ENCODE assay signal across 17 cellular contexts in the genomic region with DNA sequence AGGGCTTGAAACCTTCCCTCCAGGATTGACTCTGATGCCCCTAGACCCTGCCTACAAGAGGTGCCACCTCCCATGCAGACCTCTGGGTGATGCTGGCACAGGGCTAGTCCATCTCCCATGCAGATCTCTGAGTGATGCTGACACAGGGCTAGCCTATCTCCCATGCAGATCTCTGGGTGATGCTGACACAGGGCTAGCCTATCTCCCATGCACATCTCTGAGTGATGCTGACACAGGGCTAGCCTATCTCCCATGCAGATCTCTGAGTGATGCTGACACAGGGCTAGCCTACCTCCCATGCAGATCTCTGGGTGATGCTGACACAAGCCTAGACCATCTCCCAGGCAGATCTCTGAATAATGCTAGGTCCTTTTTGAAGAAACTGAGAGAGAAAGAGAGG.
DNase-seq lines count a peak whose midpoint lies in the region; ATAC-seq, FAIRE-seq and TF ChIP-seq lines count a peak whose summit lies in the region.
"Had no signal": no experiment of that assay in that cellular context is flagged by ENCODE, and none has a peak within 500 bp of the region (broad histone marks: within the 10 kb centered on the region; RNA-seq: fewer than 3 reads in every experiment).

No MANE protein-coding gene starts in this region.

- no peak overlapping the region for H2BK15ac ChIP-seq in mesenchymal stem cell (ENCODE audit: low read depth, poor library complexity, severe bottlenecking)

- no peak overlapping the region for H3K4ac ChIP-seq in mesenchymal stem cell (ENCODE audit: low read depth in 1 of 2, low read length in 2 of 2)

- no peak overlapping the region for H3K4me2 ChIP-seq in mesenchymal stem cell (ENCODE audit: low read length, poor library complexity, severe bottlenecking)
- H3K4me2 ChIP-seq: BLaER1 had no signal

- TF ChIP-seq CTCF in HFFc6 (IDR thresholded peaks at IDR 0.05) (no peak), bronchial epithelial cell (IDR thresholded peaks at IDR 0.05; ENCODE audit: insufficient read depth, low read length, severe bottlenecking) (no peak), gastrocnemius medialis (IDR thresholded peaks at IDR 0.05 in 4 of 5, conservative IDR thresholded peaks at IDR 0.05 in 1 of 5) (no peak)

- H4K8ac ChIP-seq in mesenchymal stem cell (ENCODE audit: low read length) = no peak overlapping the region

- POLR2A ChIA-PET in activated CD8-positive, alpha-beta T cell treated with anti-CD3 and anti-CD28 coated beads, Interleukin-2, amount 10 ng/mL, durations not matched to agents 7 days and 5 days (lab: Charles Lee) = no interaction called here

- no peak for ATAC-seq in gastrocnemius medialis
- ATAC-seq in activated CD8-positive, alpha-beta T cell treated with anti-CD3 and anti-CD28 coated beads, Interleukin-2, amount 10 ng/mL, durations not matched to agents 7 days and 5 days = no peak
- no peak for ATAC-seq in GM21717 (IDR thresholded peaks at IDR 0.05; ENCODE audit: unreplicated experiment)

- no peak overlapping the region for H3K23ac ChIP-seq in mesenchymal stem cell (ENCODE audit: low read length in 2 of 2)

- no peaks in the 10 kb centered on the region for H3K79me1 ChIP-seq in mesenchymal stem cell (replicated peaks; ENCODE audit: low read length, poor library complexity, severe bottlenecking)

- peaks cover 7% of the 10 kb centered on the region; the same call in 1 of the 2 replicates for H3K27me3 Mint-ChIP-seq in HFFc6 (ENCODE audit: insufficient read depth)
- no peaks in the 10 kb centered on the region for H3K27me3 Mint-ChIP-seq in activated CD8-positive, alpha-beta T cell treated with anti-CD3 and anti-CD28 coated beads, Interleukin-2, amount 10 ng/mL, durations not matched to agents 7 days and 5 days (ENCODE audit: low read depth)

- H3K27ac Mint-ChIP-seq in HFFc6 = peak overlapping the region; percentile 22; the same call in 1 of the 2 replicates
- no peak overlapping the region for H3K27ac Mint-ChIP-seq in activated CD8-positive, alpha-beta T cell treated with anti-CD3 and anti-CD28 coated beads, Interleukin-2, amount 10 ng/mL, durations not matched to agents 7 days and 5 days
- H3K27ac Mint-ChIP-seq: CD4-positive, alpha-beta memory T cell had no signal

- H2BK12ac ChIP-seq in mesenchymal stem cell (ENCODE audit: low read length in 2 of 2) = no peak overlapping the region

- H3K36me3 Mint-ChIP-seq in HFFc6 (ENCODE audit: low read depth) = no peaks in the 10 kb centered on the region; the same call in 1 of the 2 replicates
- H3K36me3 Mint-ChIP-seq in activated CD8-positive, alpha-beta T cell treated with anti-CD3 and anti-CD28 coated beads, Interleukin-2, amount 10 ng/mL, durations not matched to agents 7 days and 5 days (ENCODE audit: low read depth) = no peaks in the 10 kb centered on the region
- H3K36me3 Mint-ChIP-seq: CD4-positive, alpha-beta memory T cell had no signal

- H3K9ac ChIP-seq in mesenchymal stem cell (ENCODE audit: low read length) = no peak overlapping the region
- H3K9ac ChIP-seq: BLaER1 had no signal

- peak overlapping the region; percentile 79; the same call in 1 of the 2 replicates for H3K4me3 Mint-ChIP-seq in HFFc6
- no peak overlapping the region for H3K4me3 Mint-ChIP-seq in activated CD8-positive, alpha-beta T cell treated with anti-CD3 and anti-CD28 coated beads, Interleukin-2, amount 10 ng/mL, durations not matched to agents 7 days and 5 days
- H3K4me3 Mint-ChIP-seq: CD4-positive, alpha-beta memory T cell had no signal

- no peaks in the 10 kb centered on the region for H3K9me3 Mint-ChIP-seq in HFFc6
- no peaks in the 10 kb centered on the region for H3K9me3 Mint-ChIP-seq in activated CD8-positive, alpha-beta T cell treated with anti-CD3 and anti-CD28 coated beads, Interleukin-2, amount 10 ng/mL, durations not matched to agents 7 days and 5 days (ENCODE audit: insufficient read depth)

- H3K4me3 ChIP-seq in bronchial epithelial cell (ENCODE audit: low read depth, low read length) (no peak overlapping the region), mesenchymal stem cell (ENCODE audit: insufficient read depth in 1 of 2, low read depth in 1 of 2, low read length in 2 of 2) (peak overlapping the region; percentile 11 to 39), gastrocnemius medialis (no peak overlapping the region)
- H3K4me3 ChIP-seq: BLaER1, SJCRH30 had no signal

- H4K91ac ChIP-seq in mesenchymal stem cell (ENCODE audit: low read length) = no peak overlapping the region

- H3K27me3 ChIP-seq in bronchial epithelial cell (ENCODE audit: control insufficient read depth, insufficient read depth, low read length) (no peaks in the 10 kb centered on the region), mesenchymal stem cell (ENCODE audit: control insufficient read depth in 1 of 2, insufficient read depth in 1 of 2, low read length in 2 of 2) (peaks cover 7 to 56% of the 10 kb centered on the region in 2 experiments), gastrocnemius medialis (peaks cover 0 to 9% (median 5%) of the 10 kb centered on the region in 3 donors)

- no peak overlapping the region for H3K18ac ChIP-seq in mesenchymal stem cell (ENCODE audit: low read depth in 1 of 2, low read length in 2 of 2)

- in situ Hi-C loops in gastrocnemius medialis (cut with MboI; ENCODE audit: low sequenced_read_pairs in 4 of 4) = no loop called here

- no peak overlapping the region for H3K14ac ChIP-seq in mesenchymal stem cell (ENCODE audit: low read length in 2 of 2)

- FAIRE-seq in bronchial epithelial cell (lab: Jason Lieb, UNC) = peak; percentile 95
- FAIRE-seq: GM19239 had no signal

- no peak overlapping the region for H3K27ac ChIP-seq in mesenchymal stem cell (ENCODE audit: low read length, poor library complexity, severe bottlenecking)
- H3K27ac ChIP-seq in gastrocnemius medialis = no peak overlapping the region
- H3K27ac ChIP-seq: BLaER1, SJCRH30 had no signal

- H3K4me1 ChIP-seq in mesenchymal stem cell (ENCODE audit: control insufficient read depth, insufficient read depth, low read depth, low read length) (peaks cover 7% of the 10 kb centered on the region), gastrocnemius medialis (no peaks in the 10 kb centered on the region)
- H3K4me1 ChIP-seq: SJCRH30 had no signal

- no peak overlapping the region for H2AK5ac ChIP-seq in mesenchymal stem cell (ENCODE audit: low read length, severe bottlenecking)

- CTCF ChIA-PET in activated CD8-positive, alpha-beta T cell treated with anti-CD3 and anti-CD28 coated beads, Interleukin-2, amount 10 ng/mL, durations not matched to agents 7 days and 5 days (lab: Charles Lee) = interaction anchor here (1.9 kb wide), 1 partner anchor 18 kb away, joined by 6 read pairs; no protein-coding TSS in a partner anchor

- H2BK120ac ChIP-seq in mesenchymal stem cell (ENCODE audit: low read depth, low read length) = no peak overlapping the region

- TF ChIP-seq POLR2A in gastrocnemius medialis (IDR thresholded peaks at IDR 0.05) = no peak

- H3K36me3 ChIP-seq in bronchial epithelial cell (ENCODE audit: control insufficient read depth, insufficient read depth, low read length) (no peaks in the 10 kb centered on the region), mesenchymal stem cell (ENCODE audit: control insufficient read depth in 1 of 2, insufficient read depth in 2 of 2, low read depth in 1 of 2, low read length in 2 of 2) (no peaks in the 10 kb centered on the region), gastrocnemius medialis (no peaks in the 10 kb centered on the region)
- H3K36me3 ChIP-seq: BLaER1, SJCRH30 had no signal

- peaks cover 60% of the 10 kb centered on the region for H3K4me1 Mint-ChIP-seq in HFFc6 (ENCODE audit: low read depth)
- no peaks in the 10 kb centered on the region for H3K4me1 Mint-ChIP-seq in activated CD8-positive, alpha-beta T cell treated with anti-CD3 and anti-CD28 coated beads, Interleukin-2, amount 10 ng/mL, durations not matched to agents 7 days and 5 days (ENCODE audit: low read depth)

- intact Hi-C loops in gastrocnemius medialis (cut with DNase I; ENCODE audit: low total_unique reads) = no loop called here

- no peak overlapping the region for H2AFZ ChIP-seq in mesenchymal stem cell (ENCODE audit: low read depth, low read length)

- no peaks in the 10 kb centered on the region for H3K9me3 ChIP-seq in mesenchymal stem cell (ENCODE audit: control insufficient read depth, low read length)
- no peaks in the 10 kb centered on the region for H3K9me3 ChIP-seq in gastrocnemius medialis
- H3K9me3 ChIP-seq: BLaER1, SJCRH30 had no signal

- DNase-seq in ELR (ENCODE audit: low read depth) (peak; percentile 72), HFFc6 (peak; percentile 53), bronchial epithelial cell (ENCODE audit: low read depth) (no peak), mesenchymal stem cell (no peak), gastrocnemius medialis (no peak), NCI-H524 treated with DMSO at 0.1 percent for 48 hours (lab: John Stamatoyannopoulos, UW) (no peak)
- DNase-seq in activated CD8-positive, alpha-beta T cell treated with anti-CD3 and anti-CD28 coated beads, Interleukin-2, amount 10 ng/mL, durations not matched to agents 7 days and 5 days = no peak
- DNase-seq: Calu3; CD4-positive, alpha-beta memory T cell; GOT3; NCI-H1092 treated with DMSO at 0.1 percent for 48 hours; NCI-H2029 treated with DMSO at 0.1 percent for 48 hours; NCI-H2171; SJCRH30 had no signal

- H2BK5ac ChIP-seq in mesenchymal stem cell (ENCODE audit: low read depth, low read length, poor library complexity, severe bottlenecking) = no peak overlapping the region

Comparison
In these comparisons a context has a peak if more than half of its experiments do, and no peak if none do; other contexts are left out.
1. DNase-seq: peak in ELR (single experiment) and HFFc6 (single experiment); none in bronchial epithelial cell (single experiment), mesenchymal stem cell (single experiment), gastrocnemius medialis (0 of 2), activated CD8-positive, alpha-beta T cell treated with anti-CD3 and anti-CD28 coated beads, Interleukin-2, amount 10 ng/mL, durations not matched to agents 7 days and 5 days (single experiment) and NCI-H524 treated with DMSO at 0.1 percent for 48 hours (single experiment).
2. H3K4me3 ChIP-seq: peak in mesenchymal stem cell (2 of 2); none in bronchial epithelial cell (single experiment) and gastrocnemius medialis (0 of 4).